15 cellular contexts compared by ENCODE assay signal in the genomic region with DNA sequence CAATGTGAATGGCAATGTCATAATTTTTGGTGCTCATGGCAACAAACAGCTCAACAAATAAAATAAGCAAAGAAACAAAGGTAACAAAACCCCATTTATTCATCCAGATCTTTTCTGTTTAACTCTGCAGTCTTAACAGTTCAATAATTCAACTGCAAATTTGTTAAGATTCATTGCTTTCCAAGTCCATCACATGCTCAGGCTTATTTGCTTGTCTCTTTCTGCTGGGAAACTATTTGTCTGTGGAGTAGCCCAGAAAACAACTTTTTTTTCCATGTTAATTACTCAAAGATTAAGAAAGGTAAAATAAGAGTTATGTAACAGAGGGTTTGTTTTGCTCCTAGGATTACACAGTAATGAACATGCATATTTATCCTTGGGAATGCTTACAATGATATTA.
A peak's percentile ranks its signal among the peaks of the same experiment; 100 is the strongest.
DNase-seq lines count a peak whose midpoint lies in the region; ATAC-seq and TF ChIP-seq lines count a peak whose summit lies in the region.
"Had no signal": no experiment of that assay in that cellular context is flagged by ENCODE, and none has a peak within 500 bp of the region (broad histone marks: within the 10 kb centered on the region; RNA-seq: fewer than 3 reads in every experiment).

No MANE protein-coding gene starts in this region.

- H3K27me3 ChIP-seq in upper lobe of right lung = no peaks in the 10 kb centered on the region
- H3K27me3 ChIP-seq: BLaER1 had no signal

- intact Hi-C loops in upper lobe of right lung (cut with DNase I) = no loop called here

- H3K27me3 Mint-ChIP-seq in WTC11 (ENCODE audit: low read depth) = no peaks in the 10 kb centered on the region
- H3K27me3 Mint-ChIP-seq: CD4-positive, alpha-beta memory T cell had no signal

- TF ChIP-seq CTCF in WTC11 (IDR thresholded peaks at IDR 0.05) (no peak), upper lobe of right lung (IDR thresholded peaks at IDR 0.05) (no peak)

- no peaks in the 10 kb centered on the region for H3K9me3 Mint-ChIP-seq in WTC11

- ATAC-seq in WTC11 = no peak
- no peak for ATAC-seq in GM21515 (IDR thresholded peaks at IDR 0.05; ENCODE audit: unreplicated experiment)
- ATAC-seq in upper lobe of right lung = no peak
- ATAC-seq: GM12878 had no signal

- H3K4me3 ChIP-seq in upper lobe of right lung = no peak overlapping the region
- H3K4me3 ChIP-seq: BLaER1, GM12878, GM23248, HAP-1 had no signal

- H3K27ac ChIP-seq in upper lobe of right lung = no peak overlapping the region
- H3K27ac ChIP-seq: BLaER1, GM23248 had no signal

- no peaks in the 10 kb centered on the region for H3K36me3 Mint-ChIP-seq in WTC11
- H3K36me3 Mint-ChIP-seq: CD14-positive monocyte; CD4-positive, alpha-beta memory T cell had no signal

- DNase-seq in WTC11 (ENCODE audit: low spot score) (no peak), globus pallidus (ENCODE audit: low spot score) (peak; percentile 63), pons (ENCODE audit: low spot score) (peak; percentile 46), upper lobe of right lung (no peak)
- DNase-seq in stimulated activated CD4-positive, alpha-beta T cell treated with anti-CD3 and anti-CD28 coated beads, Interleukin-1b, Interleukin-23, amount 100 ng/mL, for 48 hours = no peak
- DNase-seq in stimulated activated CD4-positive, alpha-beta T cell treated with anti-CD3 and anti-CD28 coated beads, Interleukin-2, amount 100 ng/mL, for 24 hours = no peak
- DNase-seq: CD4-positive, alpha-beta memory T cell; DMS153; DMS79 treated with DMSO at 0.1 percent for 48 hours; GM23248 had no signal

- no peak overlapping the region for H3K4me3 Mint-ChIP-seq in WTC11
- H3K4me3 Mint-ChIP-seq: CD14-positive monocyte; CD4-positive, alpha-beta memory T cell had no signal

- H3K9me3 ChIP-seq in upper lobe of right lung = no peaks in the 10 kb centered on the region
- H3K9me3 ChIP-seq: BLaER1, HAP-1 had no signal

- H3K36me3 ChIP-seq in upper lobe of right lung = no peaks in the 10 kb centered on the region
- H3K36me3 ChIP-seq: BLaER1, HAP-1 had no signal

- peak overlapping the region; percentile 17; the same call in 1 of the 2 replicates for H3K27ac Mint-ChIP-seq in WTC11
- H3K27ac Mint-ChIP-seq: CD14-positive monocyte; CD4-positive, alpha-beta memory T cell had no signal

- POLR2A ChIA-PET in WTC11 (lab: Charles Lee) = no interaction called here

- H3K4me1 ChIP-seq in upper lobe of right lung = no peaks in the 10 kb centered on the region
- H3K4me1 ChIP-seq: HAP-1 had no signal

- H3K4me1 Mint-ChIP-seq in WTC11 = no peaks in the 10 kb centered on the region
- H3K4me1 Mint-ChIP-seq: CD14-positive monocyte; CD4-positive, alpha-beta memory T cell had no signal

- CTCF ChIA-PET in WTC11 (lab: Charles Lee) = no interaction called here

TF ChIP-seq in WTC11, 78 proteins besides CTCF, POLR2A, EP300 and RAD21:
- TF ChIP-seq CREM (CRISPR knock-in tag; IDR thresholded peaks at IDR 0.05) (no peak), GABPB1 (CRISPR knock-in tag; IDR thresholded peaks at IDR 0.05) (no peak), TEAD4 (CRISPR knock-in tag; IDR thresholded peaks at IDR 0.05) (no peak), NFATC4 (CRISPR knock-in tag; IDR thresholded peaks at IDR 0.05) (no peak)
- TF ChIP-seq, protein P1, sequence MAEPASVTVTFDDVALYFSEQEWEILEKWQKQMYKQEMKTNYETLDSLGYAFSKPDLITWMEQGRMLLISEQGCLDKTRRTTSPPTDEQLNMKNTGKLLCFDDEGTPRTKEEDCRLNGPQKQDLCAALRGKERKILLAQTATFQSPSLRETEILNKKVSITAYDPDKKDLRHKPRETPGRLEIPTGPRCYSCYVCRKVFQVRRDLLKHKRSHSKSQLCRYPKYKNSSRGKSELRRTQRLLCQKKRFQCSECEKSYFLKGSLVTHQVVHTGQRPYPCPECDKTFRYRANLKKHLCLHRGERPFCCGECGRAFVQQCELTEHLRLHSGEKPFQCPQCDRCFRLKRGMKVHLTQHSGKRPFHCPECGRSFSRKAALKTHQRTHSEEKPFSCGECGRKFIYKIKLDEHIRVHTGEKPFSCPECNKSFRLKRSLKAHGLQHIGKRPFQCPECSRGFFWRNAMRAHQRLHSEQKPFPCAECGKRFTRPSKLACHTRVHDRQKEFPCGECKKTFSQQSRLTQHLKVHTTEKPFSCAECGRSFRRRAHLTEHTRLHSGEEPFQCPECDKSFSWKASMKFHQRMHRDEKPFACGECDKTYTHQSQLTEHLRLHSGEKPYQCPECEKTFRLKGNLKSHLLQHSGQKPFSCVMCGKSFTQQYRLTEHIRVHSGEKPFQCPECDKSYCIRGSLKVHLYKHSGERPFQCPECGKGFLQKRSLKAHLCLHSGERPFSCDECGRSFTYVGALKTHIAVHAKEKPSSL (CRISPR knock-in tag; conservative IDR thresholded peaks at IDR 0.05) = no peak

Comparison
In these comparisons a context has a peak if more than half of its experiments do, and no peak if none do; other contexts are left out.
1. DNase-seq: peak in globus pallidus (single experiment) and pons (single experiment); none in WTC11 (single experiment), stimulated activated CD4-positive, alpha-beta T cell treated with anti-CD3 and anti-CD28 coated beads, Interleukin-1b, Interleukin-23, amount 100 ng/mL, for 48 hours (single experiment), upper lobe of right lung (single experiment) and stimulated activated CD4-positive, alpha-beta T cell treated with anti-CD3 and anti-CD28 coated beads, Interleukin-2, amount 100 ng/mL, for 24 hours (0 of 2).